Comparison of ENCODE assay signal across 10 cellular contexts in the genomic region with DNA sequence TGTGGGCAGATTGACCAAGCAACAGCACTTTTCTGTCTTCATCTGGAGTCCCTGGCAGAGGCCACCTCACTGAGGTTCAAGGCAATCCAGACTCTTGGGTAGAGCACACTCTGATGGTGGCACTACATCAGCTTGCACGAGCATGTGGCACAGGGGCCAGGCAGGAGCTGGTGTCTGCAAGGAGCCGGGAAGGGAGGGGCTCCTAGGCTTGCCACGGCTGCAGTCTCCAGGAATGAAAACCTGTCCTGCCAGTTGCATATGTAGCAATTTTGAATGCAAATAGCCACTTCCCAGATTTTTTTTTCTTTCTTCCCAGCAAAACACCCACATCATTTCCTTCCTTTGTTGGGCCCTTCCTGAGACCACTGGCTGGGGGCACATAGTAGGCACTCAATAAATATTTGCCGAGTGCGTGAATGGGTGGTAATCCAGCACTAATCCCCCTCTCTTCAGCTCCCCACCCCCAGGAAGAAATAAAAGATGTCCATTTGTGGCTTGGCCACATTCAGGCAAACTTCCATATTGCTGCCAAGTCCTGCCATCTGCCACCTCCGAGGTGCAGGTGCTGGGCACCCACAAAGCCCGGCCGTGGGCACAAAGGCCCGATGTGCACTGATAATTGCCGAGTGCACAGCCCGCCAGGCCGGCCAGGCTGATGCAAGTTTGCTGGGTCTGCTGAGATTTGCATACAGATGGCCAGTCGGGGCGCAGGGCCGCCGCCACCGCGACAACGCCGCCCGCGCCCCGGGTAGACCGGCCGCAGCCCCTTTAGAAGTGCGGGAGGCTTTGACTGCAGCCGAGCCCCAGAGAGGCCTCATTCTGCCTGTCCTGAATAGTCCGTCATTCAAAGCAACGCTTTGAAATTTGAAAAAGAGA.
DNase-seq lines count a peak whose midpoint lies in the region; ATAC-seq and TF ChIP-seq lines count a peak whose summit lies in the region.
"Had no signal": no experiment of that assay in that cellular context is flagged by ENCODE, and none has a peak within 500 bp of the region (broad histone marks: within the 10 kb centered on the region; RNA-seq: fewer than 3 reads in every experiment).

No MANE protein-coding gene starts in this region.

- H3K9me3 ChIP-seq in iPS-20b (ENCODE audit: insufficient read depth, low read depth, low read length) = no peaks in the 10 kb centered on the region
- no peaks in the 10 kb centered on the region for H3K9me3 ChIP-seq in stomach
- no peaks in the 10 kb centered on the region for H3K9me3 ChIP-seq in uterus

- TF ChIP-seq EP300 in stomach (IDR thresholded peaks at IDR 0.05) = no peak

- H3K27me3 ChIP-seq in iPS-20b (ENCODE audit: insufficient read depth, low read length) = peaks cover 8% of the 10 kb centered on the region
- peaks cover 0 to 43% (median 14%) of the 10 kb centered on the region in 3 donors for H3K27me3 ChIP-seq in stomach
- peaks cover 0 to 8% of the 10 kb centered on the region in 2 donors for H3K27me3 ChIP-seq in uterus

- DNase-seq in LoVo (ENCODE audit: low spot score) (peak; percentile 12), RWPE1 (ENCODE audit: low spot score) (peak; percentile 30), stomach (peak; percentile 74), uterus (no peak), coronary artery (ENCODE audit: low spot score) (no peak)
- no peak for DNase-seq in activated naive CD4-positive, alpha-beta T cell treated with anti-CD3 and anti-CD28 coated beads, Interleukin-2, amount 50 U/mL, for 72 hours (ENCODE audit: low spot score in 2 of 2)
- DNase-seq: activated CD8-positive, alpha-beta memory T cell treated with anti-CD3 and anti-CD28 coated beads, Interleukin-2, amount 10 ng/mL, durations not matched to agents 7 days and 5 days; stimulated activated CD4-positive, alpha-beta T cell treated with anti-CD3 and anti-CD28 coated beads, Interleukin-12 subunit alpha, Interleukin-12 subunit beta, amount 100 ng/mL, for 4 hours had no signal

- peaks cover 18% of the 10 kb centered on the region for H3K4me1 ChIP-seq in iPS-20b (ENCODE audit: insufficient read depth, low read length)
- H3K4me1 ChIP-seq in stomach = peaks cover 8 to 25% (median 21%) of the 10 kb centered on the region in 4 donors
- H3K4me1 ChIP-seq in uterus = no peaks in the 10 kb centered on the region

- TF ChIP-seq CTCF in RWPE1 (conservative IDR thresholded peaks at IDR 0.05; ENCODE audit: low read depth) = no peak
- TF ChIP-seq CTCF in stomach (IDR thresholded peaks at IDR 0.05) = no peak
- TF ChIP-seq CTCF in uterus (IDR thresholded peaks at IDR 0.05) = no peak
- no peak for TF ChIP-seq CTCF in coronary artery (IDR thresholded peaks at IDR 0.05)

- peak overlapping the region; percentile 68; the same call in 1 of the 2 replicates for H3K9ac ChIP-seq in iPS-20b (ENCODE audit: low read depth, low read length)

- no peaks in the 10 kb centered on the region for H3K36me3 ChIP-seq in iPS-20b (ENCODE audit: insufficient read depth, low read depth, low read length)
- no peaks in the 10 kb centered on the region for H3K36me3 ChIP-seq in stomach
- no peaks in the 10 kb centered on the region for H3K36me3 ChIP-seq in uterus

- CTCF ChIA-PET in RWPE1 (lab: Yijun Ruan, JAX) = interaction anchor here (0.6 kb wide), 2 partner anchors 496 to 1735 kb away, joined by 3 to 4 read pairs; no protein-coding TSS in a partner anchor

- TF ChIP-seq POLR2A in stomach (IDR thresholded peaks at IDR 0.05) (no peak), uterus (IDR thresholded peaks at IDR 0.05) (no peak)

- POLR2A ChIA-PET in RWPE1 (lab: Yijun Ruan, JAX; ENCODE audit: low non-redundant PET) = no interaction called here

- ATAC-seq in activated naive CD4-positive, alpha-beta T cell treated with anti-CD3 and anti-CD28 coated beads, Interleukin-2, amount 50 U/mL, for 72 hours = no peak
- ATAC-seq: activated CD8-positive, alpha-beta memory T cell treated with anti-CD3 and anti-CD28 coated beads, Interleukin-2, amount 10 ng/mL, durations not matched to agents 7 days and 5 days had no signal

- intact Hi-C loops in stomach (cut with DNase I; ENCODE audit: low total_unique reads) (no loop called here), uterus (cut with DNase I; ENCODE audit: low total_unique reads) (no loop called here)

- H3K36me3 Mint-ChIP-seq in activated naive CD4-positive, alpha-beta T cell treated with anti-CD3 and anti-CD28 coated beads, Interleukin-2, amount 50 U/mL, for 72 hours = peaks cover 0 to 6% of the 10 kb centered on the region in 2 donors
- H3K36me3 Mint-ChIP-seq: activated CD8-positive, alpha-beta memory T cell treated with anti-CD3 and anti-CD28 coated beads, Interleukin-2, amount 10 ng/mL, durations not matched to agents 7 days and 5 days had no signal

- no peak overlapping the region for H3K27ac Mint-ChIP-seq in activated naive CD4-positive, alpha-beta T cell treated with anti-CD3 and anti-CD28 coated beads, Interleukin-2, amount 50 U/mL, for 72 hours
- H3K27ac Mint-ChIP-seq: activated CD8-positive, alpha-beta memory T cell treated with anti-CD3 and anti-CD28 coated beads, Interleukin-2, amount 10 ng/mL, durations not matched to agents 7 days and 5 days had no signal

- 7 to 16% (median 10%) methylated on average over 25 to 29 of the region's 29 CpGs for WGBS in stomach, 5 donors

- no peak overlapping the region for H3K27ac ChIP-seq in RWPE1
- no peak overlapping the region for H3K27ac ChIP-seq in iPS-20b (ENCODE audit: low read length)
- peak overlapping the region in 4 of 5 donors; percentile 20 to 77 (median 40) for H3K27ac ChIP-seq in stomach
- no peak overlapping the region for H3K27ac ChIP-seq in uterus
- no peak overlapping the region for H3K27ac ChIP-seq in coronary artery
- H3K27ac ChIP-seq: SK-N-MC had no signal

- H3K4me3 ChIP-seq in iPS-20b (ENCODE audit: low read length) (peak overlapping the region; percentile 31; the same call in 1 of the 2 replicates), stomach (peak overlapping the region in 3 of 4 donors; percentile 1 to 22 (median 19)), uterus (no peak overlapping the region), coronary artery (no peak overlapping the region)
- H3K4me3 ChIP-seq: SK-N-MC had no signal

- H3K9me3 Mint-ChIP-seq in activated naive CD4-positive, alpha-beta T cell treated with anti-CD3 and anti-CD28 coated beads, Interleukin-2, amount 50 U/mL, for 72 hours = no peaks in the 10 kb centered on the region

Comparison
In these comparisons a context has a peak if more than half of its experiments do, and no peak if none do; other contexts are left out.
1. DNase-seq: peak in LoVo (single experiment), RWPE1 (single experiment) and stomach (single experiment); none in uterus (0 of 2), coronary artery (single experiment) and activated naive CD4-positive, alpha-beta T cell treated with anti-CD3 and anti-CD28 coated beads, Interleukin-2, amount 50 U/mL, for 72 hours (0 of 2).
2. H3K27ac ChIP-seq: peak in stomach (4 of 5); none in RWPE1 (single experiment), iPS-20b (single experiment), uterus (0 of 2) and coronary artery (0 of 2).
3. H3K4me3 ChIP-seq: peak in iPS-20b (single experiment) and stomach (3 of 4); none in uterus (0 of 2) and coronary artery (single experiment).